ENCODE assay signal across 23 cellular contexts in genomic region chr12:119601877-119602536, GRCh38. TPM values are rescaled to one million over a fixed set of nuclear protein-coding genes. Genes with fewer than 3 reads are reported as not detected.
"Had no signal": no experiment of that assay in that cellular context is flagged by ENCODE, and none has a peak within 500 bp of the region (broad histone marks: within the 10 kb centered on the region; RNA-seq: fewer than 3 reads in every experiment).

No MANE protein-coding gene starts in this region.

- DNase-seq: activated B cell treated with CpG ODN at 0.5 μM for 24 hours; activated CD4-positive, alpha-beta T cell treated with anti-CD3 and anti-CD28 coated beads for 4 hours; activated CD4-positive, alpha-beta T cell treated with anti-CD3 and anti-CD28 coated beads, Interleukin-2, amount 50 U/mL, for 48 hours; activated effector memory CD4-positive, alpha-beta T cell treated with Interleukin-2 at 50 U/mL for 16 hours; activated naive CD4-positive, alpha-beta T cell treated with anti-CD3 and anti-CD28 coated beads, Interleukin-2, amount 10 ng/mL, durations not matched to agents 7 days and 5 days; activated T-cell treated with anti-CD3 and anti-CD28 coated beads, Interleukin-2, amount 50 U/mL, for 72 hours; amygdala; effector CD4-positive, alpha-beta T cell; foreskin keratinocyte; glutamatergic neuron; kidney glomerular epithelial cell; left ventricle myocardium inferior; naive thymus-derived CD8-positive, alpha-beta T cell; right cardiac atrium; stimulated activated CD4-positive, alpha-beta T cell treated with anti-CD3 and anti-CD28 coated beads, Interleukin-12 subunit alpha, Interleukin-12 subunit beta, amount 100 ng/mL, for 4 hours; stimulated activated CD4-positive, alpha-beta T cell treated with anti-CD3 and anti-CD28 coated beads, Interleukin-4, amount 100 ng/mL, for 4 hours; stimulated activated naive CD8-positive, alpha-beta T cell treated with anti-CD3 and anti-CD28 coated beads, Interleukin-15, Interleukin-2, amounts not matched to agents 100 U/mL and 50 U/mL, for 24 hours; T-cell had no signal

RNA-seq across cellular contexts. Expression of gene TMEM233, which starts 8.4 kb away (rescaled TPM):
- total RNA-seq: activated B cell treated with CpG ODN at 0.5 μM for 24 hours; activated T-cell treated with anti-CD3 and anti-CD28 coated beads, Interleukin-2, amount 50 U/mL, for 72 hours; chondrocyte; foreskin keratinocyte; hepatocyte; mesothelial cell of epicardium; naive thymus-derived CD8-positive, alpha-beta T cell; osteoblast; progenitor cell of endocrine pancreas; T-cell had no signal
